In the genomic region with DNA sequence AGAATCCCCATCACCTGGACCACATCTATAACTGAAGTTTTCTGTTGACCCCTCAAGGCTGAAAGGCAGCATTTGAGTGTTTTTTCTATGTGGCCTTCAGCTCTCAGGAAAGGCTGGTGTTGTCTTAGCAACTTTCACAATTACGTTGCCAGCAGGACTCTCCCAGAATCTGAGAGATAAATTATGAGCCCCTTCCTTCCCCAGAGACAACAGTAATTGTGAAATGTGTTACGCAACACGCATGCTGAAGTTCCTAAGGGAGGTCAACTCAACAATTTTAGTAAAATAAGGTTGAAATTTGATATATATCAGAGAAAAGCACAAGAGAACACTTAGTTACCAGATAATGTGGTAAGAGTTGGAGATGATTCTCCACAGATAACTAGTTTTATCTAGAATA, we compare ENCODE assay signal across 14 cellular contexts.
DNase-seq lines count a peak whose midpoint lies in the region; ATAC-seq, FAIRE-seq and TF ChIP-seq lines count a peak whose summit lies in the region.
"Had no signal": no experiment of that assay in that cellular context is flagged by ENCODE, and none has a peak within 500 bp of the region (broad histone marks: within the 10 kb centered on the region; RNA-seq: fewer than 3 reads in every experiment).

No MANE protein-coding gene starts in this region.

- no peaks in the 10 kb centered on the region for H3K27me3 ChIP-seq in subcutaneous abdominal adipose tissue (ENCODE audit: control insufficient read depth in 5 of 5, insufficient read depth in 4 of 5, low read length in 5 of 5)
- H3K27me3 ChIP-seq: esophagus squamous epithelium, MG63, right lobe of liver had no signal

- peaks cover 0 to 8% (median 0%) of the 10 kb centered on the region in 5 donors for H3K4me1 ChIP-seq in subcutaneous abdominal adipose tissue (ENCODE audit: control insufficient read depth in 5 of 5, insufficient read depth in 5 of 5, low read length in 5 of 5)
- H3K4me1 ChIP-seq: esophagus squamous epithelium, right lobe of liver had no signal

- no peaks in the 10 kb centered on the region for H3K36me3 ChIP-seq in subcutaneous abdominal adipose tissue (ENCODE audit: control insufficient read depth in 5 of 5, insufficient read depth in 5 of 5, low read length in 5 of 5)
- H3K36me3 ChIP-seq: esophagus squamous epithelium, MG63, right lobe of liver had no signal

- ATAC-seq in HG03280 (IDR thresholded peaks at IDR 0.05; ENCODE audit: unreplicated experiment): no peak

- peak overlapping the region; percentile 28 for H3K27ac ChIP-seq in subcutaneous abdominal adipose tissue (ENCODE audit: low read depth, low read length)
- H3K27ac ChIP-seq: esophagus squamous epithelium, right lobe of liver, SK-N-MC had no signal

- DNase-seq in HCEC 1CT (peak; percentile 41), NOMO-1 treated with DMSO at 0.1 percent for 48 hours (lab: John Stamatoyannopoulos, UW; ENCODE audit: unreplicated experiment) (peak; percentile 79), fibroblast of the aortic adventitia (ENCODE audit: low read depth) (peak; percentile 55), germinal center (ENCODE audit: low spot score) (no peak), NCI-H1417 treated with DMSO at 0.1 percent for 48 hours (lab: John Stamatoyannopoulos, UW) (no peak), frontal cortex (ENCODE audit: low spot score in 2 of 2) (no peak)
- DNase-seq: esophagus squamous epithelium, MG63, NCI-H526, right lobe of liver had no signal

- H3K9ac ChIP-seq in subcutaneous abdominal adipose tissue (ENCODE audit: low read length in 5 of 5): no peak overlapping the region

- no peak for TF ChIP-seq CTCF in fibroblast of the aortic adventitia (IDR thresholded peaks at IDR 0.05; ENCODE audit: insufficient read depth, low read length)

- no peak for FAIRE-seq in frontal cortex (lab: Jason Lieb, UNC)
- FAIRE-seq: islet of Langerhans had no signal

- no peaks in the 10 kb centered on the region for H3K9me3 ChIP-seq in subcutaneous abdominal adipose tissue (ENCODE audit: control insufficient read depth in 5 of 5, low read length in 5 of 5)
- H3K9me3 ChIP-seq: esophagus squamous epithelium, MG63, right lobe of liver had no signal

- no peak overlapping the region for H3K4me3 ChIP-seq in fibroblast of the aortic adventitia (ENCODE audit: low read depth, low read length)
- H3K4me3 ChIP-seq in subcutaneous abdominal adipose tissue (ENCODE audit: low read depth in 1 of 5, low read length in 5 of 5): no peak overlapping the region
- H3K4me3 ChIP-seq: esophagus squamous epithelium, MG63, right lobe of liver, SK-N-MC had no signal

Comparison
In these comparisons a context has a peak if more than half of its experiments do, and no peak if none do; other contexts are left out.
1. DNase-seq: peak in HCEC 1CT (single experiment), NOMO-1 treated with DMSO at 0.1 percent for 48 hours (single experiment) and fibroblast of the aortic adventitia (single experiment); none in germinal center (single experiment), NCI-H1417 treated with DMSO at 0.1 percent for 48 hours (single experiment) and frontal cortex (0 of 2).